Comparison of ENCODE assay signal across 12 cellular contexts in genomic region chr11:86803136-86803535, GRCh38. TPM values are rescaled to one million over a fixed set of nuclear protein-coding genes. Genes with fewer than 3 reads are reported as not detected.
DNase-seq lines count a peak whose midpoint lies in the region; ATAC-seq and TF ChIP-seq lines count a peak whose summit lies in the region.
"Had no signal": no experiment of that assay in that cellular context is flagged by ENCODE, and none has a peak within 500 bp of the region (broad histone marks: within the 10 kb centered on the region; RNA-seq: fewer than 3 reads in every experiment).

No MANE protein-coding gene starts in this region.

- H3K36me3 Mint-ChIP-seq in activated naive CD8-positive, alpha-beta T cell treated with anti-CD3 and anti-CD28 coated beads, Interleukin-2, amount 50 U/mL, for 24 hours (ENCODE audit: low read depth): no peaks in the 10 kb centered on the region

- H3K4me2 ChIP-seq in hepatocyte: peak overlapping the region; percentile 75

- H4K20me1 ChIP-seq in hepatocyte (ENCODE audit: insufficient read depth, poor library complexity, severe bottlenecking): no peaks in the 10 kb centered on the region

- WGBS in hepatocyte (ENCODE audit: low lambda C conversion rate, missing lambda C conversion rate): 70% methylated on average over 1 of the region's 1 CpG
- 61 to 71% methylated on average over 1 of the region's 1 CpG for WGBS in sigmoid colon, 2 donors

- H3K36me3 ChIP-seq in hepatocyte (replicated peaks; ENCODE audit: insufficient read depth, low read depth) (no peaks in the 10 kb centered on the region), sigmoid colon (peaks cover 0 to 6% (median 3%) of the 10 kb centered on the region in 4 donors)
- H3K36me3 ChIP-seq: Peyer's patch had no signal

- POLR2A ChIA-PET in AG04449 (lab: Yijun Ruan, JAX): interaction anchor here (0.8 kb wide), 1 partner anchor 62 kb away, joined by 3 read pairs; no protein-coding TSS in a partner anchor

- H3K79me2 ChIP-seq in hepatocyte: peaks cover 39% of the 10 kb centered on the region

- peaks cover 49% of the 10 kb centered on the region for H3K27me3 Mint-ChIP-seq in activated naive CD8-positive, alpha-beta T cell treated with anti-CD3 and anti-CD28 coated beads, Interleukin-2, amount 50 U/mL, for 24 hours

- H3K27ac ChIP-seq in hepatocyte: no peak overlapping the region
- peak overlapping the region in 3 of 4 donors; percentile 88 to 94 (median 92) for H3K27ac ChIP-seq in sigmoid colon

- H3K27ac Mint-ChIP-seq in activated naive CD8-positive, alpha-beta T cell treated with anti-CD3 and anti-CD28 coated beads, Interleukin-2, amount 50 U/mL, for 24 hours: peak overlapping the region; percentile 40
- H3K27ac Mint-ChIP-seq: dendritic cell treated with granulocyte-macrophage colony-stimulating factor and Interleukin-4, amounts not matched to agents 40 ng/mL and 50 ng/mL, for 4 days had no signal

- no peak overlapping the region for H3K4me3 Mint-ChIP-seq in activated naive CD8-positive, alpha-beta T cell treated with anti-CD3 and anti-CD28 coated beads, Interleukin-2, amount 50 U/mL, for 24 hours
- H3K4me3 Mint-ChIP-seq: dendritic cell treated with granulocyte-macrophage colony-stimulating factor and Interleukin-4, amounts not matched to agents 40 ng/mL and 50 ng/mL, for 4 days had no signal

- H3K9me3 ChIP-seq in hepatocyte (ENCODE audit: low read depth) (no peaks in the 10 kb centered on the region), sigmoid colon (no peaks in the 10 kb centered on the region)
- H3K9me3 ChIP-seq: Peyer's patch had no signal

- H2AFZ ChIP-seq in hepatocyte: no peak overlapping the region

- peaks cover 60% of the 10 kb centered on the region for H3K4me1 Mint-ChIP-seq in activated naive CD8-positive, alpha-beta T cell treated with anti-CD3 and anti-CD28 coated beads, Interleukin-2, amount 50 U/mL, for 24 hours

- no peaks in the 10 kb centered on the region for H3K27me3 ChIP-seq in hepatocyte
- H3K27me3 ChIP-seq in sigmoid colon: no peaks in the 10 kb centered on the region
- H3K27me3 ChIP-seq: Peyer's patch had no signal

- TF ChIP-seq EP300 in sigmoid colon (IDR thresholded peaks at IDR 0.05): no peak

- TF ChIP-seq CTCF in AG04449 (IDR thresholded peaks at IDR 0.05; ENCODE audit: insufficient read depth, low read length, missing control alignments) (no peak), hepatocyte (IDR thresholded peaks at IDR 0.05; ENCODE audit: poor library complexity) (no peak), sigmoid colon (IDR thresholded peaks at IDR 0.05) (no peak)

- no peak for TF ChIP-seq POLR2A in sigmoid colon (IDR thresholded peaks at IDR 0.05)

- no peaks in the 10 kb centered on the region for H3K9me3 Mint-ChIP-seq in activated naive CD8-positive, alpha-beta T cell treated with anti-CD3 and anti-CD28 coated beads, Interleukin-2, amount 50 U/mL, for 24 hours
- H3K9me3 Mint-ChIP-seq: dendritic cell treated with granulocyte-macrophage colony-stimulating factor and Interleukin-4, amounts not matched to agents 40 ng/mL and 50 ng/mL, for 4 days had no signal

- H3K4me1 ChIP-seq in hepatocyte (ENCODE audit: insufficient read depth) (peaks cover 11% of the 10 kb centered on the region), sigmoid colon (peaks cover 0 to 73% (median 65%) of the 10 kb centered on the region in 4 donors)

- intact Hi-C loops in sigmoid colon (cut with DNase I): loop anchor here (5.0 kb wide), 1 partner anchor 61 kb away; no protein-coding TSS in a partner anchor

- DNase-seq in AG04449 (ENCODE audit: low read depth, low spot score) (no peak), hepatocyte (ENCODE audit: low spot score) (no peak), sigmoid colon (no peak), iPS-NIHi7 (ENCODE audit: extremely low spot score) (no peak), mucosa of gallbladder (ENCODE audit: low spot score) (no peak), NCI-H748 (lab: John Stamatoyannopoulos, UW; ENCODE audit: unreplicated experiment) (no peak), NCI-H748 treated with DMSO at 0.1 percent for 48 hours (lab: John Stamatoyannopoulos, UW) (no peak)
- DNase-seq in activated naive CD8-positive, alpha-beta T cell treated with anti-CD3 and anti-CD28 coated beads, Interleukin-2, amount 50 U/mL, for 24 hours: no peak
- DNase-seq: activated CD8-positive, alpha-beta memory T cell treated with anti-CD3 and anti-CD28 coated beads, Interleukin-2, amount 50 U/mL, for 48 hours; NCI-H187 treated with DMSO at 0.1 percent for 48 hours had no signal

- H3K4me3 ChIP-seq in AG04449 (ENCODE audit: low read depth, low read length) (peak overlapping the region; percentile 82), hepatocyte (no peak overlapping the region), sigmoid colon (peak overlapping the region in 3 of 4 donors; percentile 69 to 91 (median 78))

- no peaks in the 10 kb centered on the region for H3K9me2 ChIP-seq in hepatocyte (replicated peaks; ENCODE audit: insufficient read depth)

- ATAC-seq in activated naive CD8-positive, alpha-beta T cell treated with anti-CD3 and anti-CD28 coated beads, Interleukin-2, amount 50 U/mL, for 24 hours: no peak

- CTCF ChIA-PET in AG04449 (lab: Yijun Ruan, JAX): interaction anchor here (0.8 to 2.8 kb wide), 7 partner anchors 9 to 353 kb away, joined by 3 to 19 read pairs (median 3); no protein-coding TSS in a partner anchor

RNA-seq across cellular contexts. Expression of gene PRSS23, which starts 2.8 kb away (rescaled TPM):
- total RNA-seq in hepatocyte (46.0 and 61.7 TPM in 2 replicates), sigmoid colon (100 to 1,000 TPM in 3 of 4 donors, 10 to 100 TPM in 1; 78.5 to 183 (median 120) TPM), mucosa of gallbladder (178 TPM)
- polyA plus RNA-seq in hepatocyte (44.9 and 53.7 TPM in 2 replicates), sigmoid colon (10 to 100 TPM; 25.2 to 32.4 (median 32.2) TPM)
